Comparison of ENCODE assay signal across 1 cellular context in genomic region chr19:34964598-34964997, GRCh38.
TF ChIP-seq lines count a peak whose summit lies in the region.

No MANE protein-coding gene starts in this region.

TF ChIP-seq in HepG2, 621 proteins besides CTCF, POLR2A, EP300 and RAD21:
- TF ChIP-seq ZNF274 (CRISPR knock-in tag; IDR thresholded peaks at IDR 0.05): 0 out of 2 replicates have a peak, but pooled peaks have one; percentile 1
- no peak for TF ChIP-seq GABPA (IDR thresholded peaks at IDR 0.05; ENCODE audit: low read depth, low read length)
- no peak for TF ChIP-seq GABPA (CRISPR knock-in tag; IDR thresholded peaks at IDR 0.05; ENCODE audit: low read depth)
